Comparison of ENCODE assay signal across 12 cellular contexts in the genomic region with DNA sequence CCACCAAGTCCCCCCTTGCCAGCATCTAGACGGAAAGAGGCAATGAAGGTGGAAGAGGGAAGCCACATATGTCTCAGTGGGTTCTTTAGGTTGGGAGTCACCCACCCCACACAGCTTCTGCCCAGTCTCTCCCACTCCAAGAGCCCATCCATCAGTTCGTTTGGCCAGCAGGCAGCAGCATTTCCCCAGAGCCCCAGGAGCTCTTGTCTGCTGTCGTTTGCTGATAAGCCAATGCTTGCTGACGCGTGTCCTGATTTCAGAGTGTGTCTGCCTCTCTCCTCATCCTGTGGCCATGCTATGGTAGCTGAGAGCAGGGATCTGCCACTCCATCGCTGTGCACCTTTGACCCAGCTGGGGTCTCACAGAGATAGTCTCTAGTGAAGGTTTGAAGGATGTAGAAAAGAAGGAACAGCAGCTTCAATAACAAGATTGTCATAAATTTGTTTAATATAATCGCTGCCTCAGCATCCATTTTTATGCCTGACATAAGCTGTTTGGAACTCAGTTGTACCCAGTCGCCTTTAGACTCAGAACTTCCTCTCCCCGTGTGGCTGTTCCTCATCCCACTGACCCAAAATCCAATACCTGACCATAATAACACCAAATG. TPM values are rescaled to one million over a fixed set of nuclear protein-coding genes. Genes with fewer than 3 reads are reported as not detected.
DNase-seq lines count a peak whose midpoint lies in the region; ATAC-seq and TF ChIP-seq lines count a peak whose summit lies in the region.
"Had no signal": no experiment of that assay in that cellular context is flagged by ENCODE, and none has a peak within 500 bp of the region (broad histone marks: within the 10 kb centered on the region; RNA-seq: fewer than 3 reads in every experiment).

No MANE protein-coding gene starts in this region.

- CTCF ChIA-PET in CD4-positive, alpha-beta memory T cell (lab: Charles Lee; ENCODE audit: partially characterized antibody), result interaction anchor here (0.8 to 3.0 kb wide), 6 partner anchors 17 to 215 kb away, joined by 3 to 21 read pairs (median 4); no protein-coding TSS in a partner anchor

- H3K79me1 ChIP-seq in neuronal stem cell (ENCODE audit: low read depth, low read length), result no peaks in the 10 kb centered on the region

- peak overlapping the region; percentile 5 to 83 (median 76) for H3K4me3 Mint-ChIP-seq in CD4-positive, alpha-beta memory T cell
- H3K4me3 Mint-ChIP-seq in T-helper 2 cell treated with Interferon-gamma antibody and Interleukin-4, amounts not matched to agents 5 μg/mL and 100 μg/mL, for 36 hours, result peak overlapping the region; percentile 9
- no peak overlapping the region for H3K4me3 Mint-ChIP-seq in HFFc6

- H3K4me3 ChIP-seq in CD4-positive, alpha-beta memory T cell (ENCODE audit: low read length in 2 of 2), result no peak overlapping the region
- H3K4me3 ChIP-seq in cardiac muscle cell (no peak overlapping the region), neuronal stem cell (ENCODE audit: low read length in 2 of 2) (no peak overlapping the region)

- no peak overlapping the region for H2BK120ac ChIP-seq in neuronal stem cell (ENCODE audit: low read depth, low read length)

- H3K27ac Mint-ChIP-seq in CD4-positive, alpha-beta memory T cell, result peak overlapping the region; percentile 78 to 99 (median 96)
- peak overlapping the region; percentile 72 for H3K27ac Mint-ChIP-seq in T-helper 2 cell treated with Interferon-gamma antibody and Interleukin-4, amounts not matched to agents 5 μg/mL and 100 μg/mL, for 36 hours
- H3K27ac Mint-ChIP-seq in HFFc6, result no peak overlapping the region

- no peaks in the 10 kb centered on the region for H3K36me3 Mint-ChIP-seq in CD4-positive, alpha-beta memory T cell
- H3K36me3 Mint-ChIP-seq in T-helper 2 cell treated with Interferon-gamma antibody and Interleukin-4, amounts not matched to agents 5 μg/mL and 100 μg/mL, for 36 hours (ENCODE audit: low read depth), result peaks cover 13% of the 10 kb centered on the region
- no peaks in the 10 kb centered on the region for H3K36me3 Mint-ChIP-seq in HFFc6 (ENCODE audit: low read depth)

- no peak overlapping the region for H2AK5ac ChIP-seq in neuronal stem cell (ENCODE audit: low read depth, low read length)

- peak overlapping the region; percentile 51 for H3K27ac ChIP-seq in CD4-positive, alpha-beta memory T cell (ENCODE audit: low read depth, low read length)
- no peak overlapping the region for H3K27ac ChIP-seq in cardiac muscle cell
- H3K27ac ChIP-seq in neuronal stem cell (replicated peaks; ENCODE audit: low read length), result no peak overlapping the region

- no peak overlapping the region for H3K4me2 ChIP-seq in neuronal stem cell (ENCODE audit: insufficient read depth, low read length, poor library complexity, severe bottlenecking)

- H2BK5ac ChIP-seq in neuronal stem cell (ENCODE audit: low read length), result no peak overlapping the region

- H3K4ac ChIP-seq in neuronal stem cell (ENCODE audit: low read length), result no peak overlapping the region

- peak; percentile 4 for ATAC-seq in GM21526 (IDR thresholded peaks at IDR 0.05; ENCODE audit: low FRiP score, unreplicated experiment)
- no peak for ATAC-seq in HG02973 (IDR thresholded peaks at IDR 0.05; ENCODE audit: unreplicated experiment)

- H3K27me3 Mint-ChIP-seq in CD4-positive, alpha-beta memory T cell, result no peaks in the 10 kb centered on the region
- H3K27me3 Mint-ChIP-seq in T-helper 2 cell treated with Interferon-gamma antibody and Interleukin-4, amounts not matched to agents 5 μg/mL and 100 μg/mL, for 36 hours (ENCODE audit: low read depth), result no peaks in the 10 kb centered on the region
- H3K27me3 Mint-ChIP-seq in HFFc6 (ENCODE audit: insufficient read depth), result peaks cover 36% of the 10 kb centered on the region

- no peaks in the 10 kb centered on the region for H3K9me3 ChIP-seq in CD4-positive, alpha-beta memory T cell (ENCODE audit: control insufficient read depth in 1 of 2, low read length in 2 of 2)
- H3K9me3 ChIP-seq in cardiac muscle cell (ENCODE audit: low read depth) (no peaks in the 10 kb centered on the region), neuronal stem cell (replicated peaks in 1 of 2; ENCODE audit: control insufficient read depth in 2 of 2, insufficient read depth in 1 of 2, low read depth in 1 of 2, low read length in 2 of 2) (peaks cover 4 to 16% of the 10 kb centered on the region in 2 donors)

- no peak overlapping the region for H2BK15ac ChIP-seq in neuronal stem cell (ENCODE audit: low read length)

- H3K9me3 Mint-ChIP-seq in CD4-positive, alpha-beta memory T cell, result peaks cover 0 to 11% (median 0%) of the 10 kb centered on the region in 8 donors
- H3K9me3 Mint-ChIP-seq in T-helper 2 cell treated with Interferon-gamma antibody and Interleukin-4, amounts not matched to agents 5 μg/mL and 100 μg/mL, for 36 hours, result peaks cover 7% of the 10 kb centered on the region
- no peaks in the 10 kb centered on the region; the same call in 1 of the 2 replicates for H3K9me3 Mint-ChIP-seq in HFFc6

- no CpG with 5 or more reads among the region's 9 CpGs for WGBS in neuronal stem cell (ENCODE audit: extremely low coverage in 2 of 2, insufficient read length in 2 of 2, insufficient replicate concordance in 1 of 2), 2 donors

- TF ChIP-seq CTCF in cardiac muscle cell (IDR thresholded peaks at IDR 0.05; ENCODE audit: low read depth, low read length), result no peak
- TF ChIP-seq CTCF in HFFc6 (IDR thresholded peaks at IDR 0.05), result no peak

- no peak overlapping the region for H2BK12ac ChIP-seq in neuronal stem cell (ENCODE audit: low read length)

- H4K8ac ChIP-seq in neuronal stem cell (ENCODE audit: low read depth, low read length), result no peak overlapping the region

- POLR2A ChIA-PET in CD4-positive, alpha-beta memory T cell (lab: Charles Lee; ENCODE audit: partially characterized antibody), result interaction anchor here (0.6 to 5.7 kb wide), 8 partner anchors 15 to 95 kb away, joined by 3 to 33 read pairs (median 10); no protein-coding TSS in a partner anchor

- H3K23ac ChIP-seq in neuronal stem cell (ENCODE audit: low read depth, low read length, poor library complexity), result no peak overlapping the region

- H3K36me3 ChIP-seq in CD4-positive, alpha-beta memory T cell (ENCODE audit: insufficient read depth, low read length), result no peaks in the 10 kb centered on the region
- H3K36me3 ChIP-seq in cardiac muscle cell (no peaks in the 10 kb centered on the region), neuronal stem cell (replicated peaks in 1 of 2; ENCODE audit: control insufficient read depth in 2 of 2, insufficient read depth in 2 of 2, low read length in 2 of 2) (no peaks in the 10 kb centered on the region)

- no peak overlapping the region for H4K91ac ChIP-seq in neuronal stem cell (ENCODE audit: low read depth, low read length, poor library complexity)

- H3K9ac ChIP-seq in neuronal stem cell (ENCODE audit: low read depth, low read length, poor library complexity), result no peak overlapping the region

- no peaks in the 10 kb centered on the region for H3K27me3 ChIP-seq in CD4-positive, alpha-beta memory T cell (ENCODE audit: insufficient read depth, low read length)
- H3K27me3 ChIP-seq in cardiac muscle cell, result no peaks in the 10 kb centered on the region
- H3K27me3 ChIP-seq in neuronal stem cell (ENCODE audit: control insufficient read depth in 3 of 3, insufficient read depth in 3 of 3, low read depth in 1 of 3, low read length in 3 of 3), result no peaks in the 10 kb centered on the region

- peaks cover 48 to 94% (median 84%) of the 10 kb centered on the region in 4 donors for H3K4me1 Mint-ChIP-seq in CD4-positive, alpha-beta memory T cell
- H3K4me1 Mint-ChIP-seq in T-helper 2 cell treated with Interferon-gamma antibody and Interleukin-4, amounts not matched to agents 5 μg/mL and 100 μg/mL, for 36 hours (ENCODE audit: low read depth), result peaks cover 63% of the 10 kb centered on the region
- H3K4me1 Mint-ChIP-seq in HFFc6 (ENCODE audit: low read depth), result peaks cover 7% of the 10 kb centered on the region; the same call in 1 of the 2 replicates

- no peak overlapping the region for H3K18ac ChIP-seq in neuronal stem cell (ENCODE audit: low read length)

- DNase-seq in CD4-positive, alpha-beta memory T cell, result peak in 4 of 5 donors; percentile 9 to 34 (median 12)
- DNase-seq in T-helper 2 cell treated with Interferon-gamma antibody and Interleukin-4, amounts not matched to agents 5 μg/mL and 100 μg/mL, for 36 hours (ENCODE audit: low spot score), result no peak
- DNase-seq in cardiac muscle cell (ENCODE audit: low read depth in 1 of 2, low spot score in 1 of 2), result peak; percentile 12 to 73
- DNase-seq in neuronal stem cell (ENCODE audit: low spot score), result no peak
- no peak for DNase-seq in HFFc6
- DNase-seq in dermis blood vessel endothelial cell, result no peak
- DNase-seq: caudate nucleus, hypothalamus, NCI-H524 had no signal

- no peak overlapping the region for H2AFZ ChIP-seq in neuronal stem cell (ENCODE audit: low read length)

- peaks cover 94% of the 10 kb centered on the region for H3K4me1 ChIP-seq in CD4-positive, alpha-beta memory T cell (ENCODE audit: insufficient read depth, low read length)
- H3K4me1 ChIP-seq in cardiac muscle cell (ENCODE audit: low read depth), result peaks cover 21% of the 10 kb centered on the region
- peaks cover 2 to 12% of the 10 kb centered on the region in 2 donors for H3K4me1 ChIP-seq in neuronal stem cell (ENCODE audit: control insufficient read depth in 2 of 2, insufficient read depth in 1 of 2, low read depth in 1 of 2, low read length in 2 of 2)

- intact Hi-C loops in CD4-positive, alpha-beta memory T cell (cut with micrococcal nuclease), result loop anchor here (2.0 kb wide), 2 partner anchors 50 to 94 kb away; no protein-coding TSS in a partner anchor

- no peak overlapping the region for H3K14ac ChIP-seq in neuronal stem cell (ENCODE audit: low read length)

RNA-seq across cellular contexts. Expression of a gene that starts 39.4 kb away (rescaled TPM):
- 1 to 10 TPM in 1 of 2 experiments, under 1 TPM in 1; 0.81 to 1.3 TPM for total RNA-seq in CD4-positive, alpha-beta memory T cell
- under 1 TPM; 0.19 to 0.75 TPM for polyA plus RNA-seq in CD4-positive, alpha-beta memory T cell
- total RNA-seq in cardiac muscle cell (3.2 and 4.0 TPM in 2 replicates), dermis blood vessel endothelial cell (not detected in 2 replicates)
- 3.2 and 3.8 TPM in 2 replicates for polyA plus RNA-seq in cardiac muscle cell
- polyA plus RNA-seq in neuronal stem cell (2013, experiment 1 of 2), result 1.3 TPM
- 1.5 TPM for polyA plus RNA-seq in neuronal stem cell (2013, experiment 2 of 2)
- total RNA-seq in HFFc6 (2021; fragmentation: NEBNext Ultra II Directional; extraction: Animal tissue kit (Norgen Biotek cat#: 25700)), result not detected
- total RNA-seq: myocyte had no signal

Comparison
In these comparisons a context has a peak if more than half of its experiments do, and no peak if none do; other contexts are left out.
1. DNase-seq: peak in CD4-positive, alpha-beta memory T cell (4 of 5) and cardiac muscle cell (2 of 2); none in T-helper 2 cell treated with Interferon-gamma antibody and Interleukin-4, amounts not matched to agents 5 μg/mL and 100 μg/mL, for 36 hours (single experiment), neuronal stem cell (single experiment), HFFc6 (single experiment) and dermis blood vessel endothelial cell (single experiment).